Comparison of ENCODE assay signal across 8 cellular contexts in the genomic region with DNA sequence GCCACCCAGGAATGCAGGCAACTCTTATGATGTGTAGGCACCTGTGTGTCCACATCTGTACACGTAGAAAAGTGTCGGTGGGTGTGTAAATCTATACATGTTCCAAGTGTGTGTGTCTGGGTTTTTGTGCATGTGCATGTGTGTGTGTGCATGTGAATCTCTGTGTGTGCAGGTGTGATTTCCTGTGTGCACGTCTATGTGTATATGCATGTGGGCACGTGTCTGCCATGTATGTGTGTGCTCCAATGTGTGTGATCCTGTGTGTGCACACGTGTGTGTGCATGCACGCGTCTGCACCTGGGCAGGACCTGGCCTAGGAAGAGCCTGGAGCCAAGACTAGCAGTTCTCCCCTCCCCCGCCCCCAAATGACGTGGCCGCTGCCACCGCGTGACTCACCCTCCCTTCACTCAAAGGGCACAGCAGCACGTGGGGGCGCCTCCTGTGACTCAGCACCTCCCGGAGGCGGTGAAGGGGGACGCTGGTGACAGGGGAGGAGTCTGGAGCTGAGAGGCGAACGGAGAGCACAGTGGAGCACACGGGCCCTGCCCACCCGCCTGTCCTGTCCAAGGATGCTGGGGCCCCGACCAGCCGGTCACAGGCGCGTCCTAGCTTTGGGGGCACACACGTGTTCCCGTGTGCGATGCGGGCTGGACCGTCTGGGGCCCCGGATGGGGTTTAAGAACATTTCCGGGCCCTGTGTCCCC. TPM values are rescaled to one million over a fixed set of nuclear protein-coding genes. Genes with fewer than 3 reads are reported as not detected.
DNase-seq lines count a peak whose midpoint lies in the region; ATAC-seq and TF ChIP-seq lines count a peak whose summit lies in the region.

No MANE protein-coding gene starts in this region.

- H3K27ac ChIP-seq in 22Rv1 = peak overlapping the region; percentile 98

- ATAC-seq in GM18511 (IDR thresholded peaks at IDR 0.05; ENCODE audit: unreplicated experiment) = peak; percentile 81
- peak; percentile 41 for ATAC-seq in HG03025 (IDR thresholded peaks at IDR 0.05; ENCODE audit: low FRiP score, unreplicated experiment)
- peak; percentile 66 for ATAC-seq in left lobe of liver

- H3K36me3 Mint-ChIP-seq in activated CD4-positive, alpha-beta T cell treated with anti-CD3 and anti-CD28 coated beads, Interleukin-2, amount 10 ng/mL, durations not matched to agents 7 days and 5 days (ENCODE audit: low read depth) = no peaks in the 10 kb centered on the region

- peaks cover 21% of the 10 kb centered on the region for H3K4me1 Mint-ChIP-seq in activated CD4-positive, alpha-beta T cell treated with anti-CD3 and anti-CD28 coated beads, Interleukin-2, amount 10 ng/mL, durations not matched to agents 7 days and 5 days

- POLR2A ChIA-PET in activated CD4-positive, alpha-beta T cell treated with anti-CD3 and anti-CD28 coated beads, Interleukin-2, amount 10 ng/mL, durations not matched to agents 7 days and 5 days (lab: Charles Lee) = interaction anchor here (0.5 kb wide), 1 partner anchor 193 kb away, joined by 3 read pairs; no protein-coding TSS in a partner anchor

- no peak for TF ChIP-seq CTCF in 22Rv1 (IDR thresholded peaks at IDR 0.05)

- H3K9me3 Mint-ChIP-seq in activated CD4-positive, alpha-beta T cell treated with anti-CD3 and anti-CD28 coated beads, Interleukin-2, amount 10 ng/mL, durations not matched to agents 7 days and 5 days = no peaks in the 10 kb centered on the region

- CTCF ChIA-PET in activated CD4-positive, alpha-beta T cell treated with anti-CD3 and anti-CD28 coated beads, Interleukin-2, amount 10 ng/mL, durations not matched to agents 7 days and 5 days (lab: Charles Lee) = interaction anchor here (1.4 kb wide), 1 partner anchor 12 kb away, joined by 5 read pairs; no protein-coding TSS in a partner anchor

- DNase-seq in NCI-H226 (peak; percentile 67), dedifferentiated amniotic fluid mesenchymal stem cell (ENCODE audit: extremely low spot score) (peak; percentile 93), left lobe of liver (ENCODE audit: low spot score) (peak; percentile 98)
- peak; percentile 93 for DNase-seq in activated CD4-positive, alpha-beta T cell treated with anti-CD3 and anti-CD28 coated beads, Interleukin-2, amount 10 ng/mL, durations not matched to agents 7 days and 5 days
- DNase-seq in stimulated activated CD4-positive, alpha-beta T cell treated with anti-CD3 and anti-CD28 coated beads, Interleukin-1b, Interleukin-23, amount 100 ng/mL, for 48 hours = peak; percentile 99

- peak overlapping the region; percentile 91 for H3K27ac Mint-ChIP-seq in activated CD4-positive, alpha-beta T cell treated with anti-CD3 and anti-CD28 coated beads, Interleukin-2, amount 10 ng/mL, durations not matched to agents 7 days and 5 days

- H3K4me3 Mint-ChIP-seq in activated CD4-positive, alpha-beta T cell treated with anti-CD3 and anti-CD28 coated beads, Interleukin-2, amount 10 ng/mL, durations not matched to agents 7 days and 5 days = peak overlapping the region; percentile 72

- H3K27me3 Mint-ChIP-seq in activated CD4-positive, alpha-beta T cell treated with anti-CD3 and anti-CD28 coated beads, Interleukin-2, amount 10 ng/mL, durations not matched to agents 7 days and 5 days = no peaks in the 10 kb centered on the region

RNA-seq across cellular contexts. Expression of gene PIM3, which starts 10.1 kb away (rescaled TPM):
- total RNA-seq in activated CD4-positive, alpha-beta T cell treated with anti-CD3 and anti-CD28 coated beads, Interleukin-2, amount 10 ng/mL, durations not matched to agents 7 days and 5 days = 10 to 100 TPM; 39.7 to 44.7 TPM
- 36.8 TPM for total RNA-seq in left lobe of liver

RNA-seq across cellular contexts. Expression of gene IL17REL, which starts 41.9 kb away (rescaled TPM):
- not detected for total RNA-seq in activated CD4-positive, alpha-beta T cell treated with anti-CD3 and anti-CD28 coated beads, Interleukin-2, amount 10 ng/mL, durations not matched to agents 7 days and 5 days
- not detected for total RNA-seq in left lobe of liver

RNA-seq across cellular contexts. Expression of gene CRELD2, which starts 52.2 kb away (rescaled TPM):
- total RNA-seq in activated CD4-positive, alpha-beta T cell treated with anti-CD3 and anti-CD28 coated beads, Interleukin-2, amount 10 ng/mL, durations not matched to agents 7 days and 5 days = 10 to 100 TPM; 42.4 to 47.9 TPM
- total RNA-seq in left lobe of liver = 65.1 TPM

RNA-seq across cellular contexts. Expression of gene ALG12, which starts 52.4 kb away (rescaled TPM):
- 10 to 100 TPM; 21.4 to 28.5 TPM for total RNA-seq in activated CD4-positive, alpha-beta T cell treated with anti-CD3 and anti-CD28 coated beads, Interleukin-2, amount 10 ng/mL, durations not matched to agents 7 days and 5 days
- total RNA-seq in left lobe of liver = 19.1 TPM

Comparison
In these comparisons a context has a peak if more than half of its experiments do, and no peak if none do; other contexts are left out.
1. Peak in every context shown above with its lines: DNase-seq, ATAC-seq and H3K27ac ChIP-seq.